Comparison of ENCODE assay signal across 16 cellular contexts in genomic region chr2:237894396-237894979, GRCh38. TPM values are rescaled to one million over a fixed set of nuclear protein-coding genes. Genes with fewer than 3 reads are reported as not detected.
DNase-seq lines count a peak whose midpoint lies in the region; ATAC-seq and TF ChIP-seq lines count a peak whose summit lies in the region.
"Had no signal": no experiment of that assay in that cellular context is flagged by ENCODE, and none has a peak within 500 bp of the region (broad histone marks: within the 10 kb centered on the region; RNA-seq: fewer than 3 reads in every experiment).

No MANE protein-coding gene starts in this region.

- 67% methylated on average over 1 of the region's 15 CpGs; no CpG with 5 or more reads in 1 of the 2 donors for WGBS in gastroesophageal sphincter (ENCODE audit: low coverage in 1 of 2), 2 donors
- 88 to 96% (median 94%) methylated on average over 13 to 15 of the region's 15 CpGs for WGBS in stomach, 5 donors

- H3K9ac ChIP-seq in MM.1S (ENCODE audit: low read length): no peak overlapping the region

- peak overlapping the region; percentile 34 for H3K4me3 ChIP-seq in DOHH2 (ENCODE audit: low read length)
- no peak overlapping the region for H3K4me3 ChIP-seq in gastroesophageal sphincter
- no peak overlapping the region for H3K4me3 ChIP-seq in stomach
- H3K4me3 ChIP-seq in MM.1S (ENCODE audit: low read length): no peak overlapping the region
- H3K4me3 ChIP-seq: HAP-1 had no signal

- DNase-seq in NCI-H510A treated with DMSO at 0.1 percent for 48 hours (lab: John Stamatoyannopoulos, UW): peak; percentile 37
- DNase-seq in stomach: no peak
- DNase-seq in activated T-cell treated with anti-CD3 and anti-CD28 coated beads, Interleukin-2, amount 50 U/mL, for 1 hour: no peak
- DNase-seq in MM.1S: no peak
- DNase-seq: activated CD4-positive, alpha-beta memory T cell treated with anti-CD3 and anti-CD28 coated beads, Interleukin-2, amount 10 ng/mL, durations not matched to agents 7 days and 5 days; BE2C; cerebellar nuclear complex; DMS 273 treated with DMSO at 0.1 percent for 48 hours; natural killer cell; stimulated activated CD4-positive, alpha-beta T cell treated with anti-CD3 and anti-CD28 coated beads, Interleukin-1b, Interleukin-23, amount 100 ng/mL, for 48 hours; WERI-Rb-1 had no signal

- intact Hi-C loops in stomach (cut with DNase I; ENCODE audit: low total_unique reads): no loop called here

- H3K79me2 ChIP-seq in DOHH2 (ENCODE audit: control insufficient read depth, low read length): peaks cover 74% of the 10 kb centered on the region
- H3K79me2 ChIP-seq in MM.1S (ENCODE audit: low read length): no peaks in the 10 kb centered on the region

- ATAC-seq in gastroesophageal sphincter: no peak
- ATAC-seq in GM18907 (IDR thresholded peaks at IDR 0.05; ENCODE audit: unreplicated experiment): no peak
- ATAC-seq: natural killer cell had no signal

- H2AFZ ChIP-seq in MM.1S (ENCODE audit: low read length): no peak overlapping the region

- TF ChIP-seq EP300 in gastroesophageal sphincter (IDR thresholded peaks at IDR 0.05) (no peak), stomach (IDR thresholded peaks at IDR 0.05) (no peak)

- H3F3A ChIP-seq in DOHH2 (ENCODE audit: control insufficient read depth, insufficient read depth) (peaks cover 35% of the 10 kb centered on the region), MM.1S (ENCODE audit: insufficient read depth, low read length) (no peaks in the 10 kb centered on the region)

- TF ChIP-seq CTCF in DOHH2 (IDR thresholded peaks at IDR 0.05; ENCODE audit: low read depth, low read length, poor library complexity, severe bottlenecking) (no peak), gastroesophageal sphincter (IDR thresholded peaks at IDR 0.05) (no peak), stomach (IDR thresholded peaks at IDR 0.05) (no peak), MM.1S (IDR thresholded peaks at IDR 0.05; ENCODE audit: low read length) (no peak)

- H3K36me3 ChIP-seq in DOHH2 (ENCODE audit: control insufficient read depth, low read length) (peaks cover 10% of the 10 kb centered on the region; the same call in 1 of the 2 replicates), gastroesophageal sphincter (no peaks in the 10 kb centered on the region), stomach (no peaks in the 10 kb centered on the region), MM.1S (replicated peaks; ENCODE audit: insufficient read depth, low read length) (no peaks in the 10 kb centered on the region)
- H3K36me3 ChIP-seq: BE2C, HAP-1, WERI-Rb-1 had no signal

- peak overlapping the region; percentile 48 for H3K4me2 ChIP-seq in DOHH2 (ENCODE audit: low read length)
- no peak overlapping the region for H3K4me2 ChIP-seq in MM.1S (ENCODE audit: low read depth, low read length)

- no peaks in the 10 kb centered on the region for H4K20me1 ChIP-seq in DOHH2 (ENCODE audit: control insufficient read depth, insufficient read depth, low read depth, low read length)
- no peaks in the 10 kb centered on the region for H4K20me1 ChIP-seq in MM.1S (ENCODE audit: insufficient read depth, low read length)

- no peak for TF ChIP-seq POLR2A in gastroesophageal sphincter (IDR thresholded peaks at IDR 0.05)
- no peak for TF ChIP-seq POLR2A in stomach (IDR thresholded peaks at IDR 0.05)

- H3K9me3 ChIP-seq in DOHH2 (ENCODE audit: control insufficient read depth, insufficient read depth, low read length) (no peaks in the 10 kb centered on the region), gastroesophageal sphincter (no peaks in the 10 kb centered on the region), stomach (no peaks in the 10 kb centered on the region), MM.1S (replicated peaks; ENCODE audit: insufficient read depth, low read length) (no peaks in the 10 kb centered on the region)
- H3K9me3 ChIP-seq: BE2C, HAP-1 had no signal

- H3K4me1 ChIP-seq in DOHH2 (ENCODE audit: control insufficient read depth, low read length) (peaks cover 91% of the 10 kb centered on the region), gastroesophageal sphincter (peaks cover 0 to 86% (median 16%) of the 10 kb centered on the region in 3 donors), stomach (peaks cover 14 to 70% (median 44%) of the 10 kb centered on the region in 4 donors), MM.1S (ENCODE audit: low read length) (no peaks in the 10 kb centered on the region)

- H3K27ac ChIP-seq in DOHH2 (ENCODE audit: low read depth, low read length) (peak overlapping the region; percentile 84), gastroesophageal sphincter (peak overlapping the region; percentile 87 to 98 (median 96)), stomach (peak overlapping the region in 3 of 5 donors; percentile 72 to 94 (median 82)), MM.1S (ENCODE audit: low read length) (no peak overlapping the region)
- H3K27ac ChIP-seq: WERI-Rb-1 had no signal

- H3K27me3 ChIP-seq in DOHH2 (ENCODE audit: control insufficient read depth, low read length) (no peaks in the 10 kb centered on the region), gastroesophageal sphincter (no peaks in the 10 kb centered on the region), stomach (no peaks in the 10 kb centered on the region), MM.1S (replicated peaks; ENCODE audit: insufficient read depth, low read length) (no peaks in the 10 kb centered on the region)
- H3K27me3 ChIP-seq: BE2C had no signal

- H3K9me2 ChIP-seq in DOHH2 (replicated peaks; ENCODE audit: control insufficient read depth, low read length) (no peaks in the 10 kb centered on the region), MM.1S (replicated peaks; ENCODE audit: insufficient read depth, low read length) (no peaks in the 10 kb centered on the region)

RNA-seq across cellular contexts. Expression of gene RAMP1, which starts 35.1 kb away (rescaled TPM):
- total RNA-seq in gastroesophageal sphincter (100 to 1,000 TPM; 213 to 355 (median 286) TPM), stomach (100 to 1,000 TPM in 1 of 5 donors, 10 to 100 TPM in 3, under 1 TPM in 1; 0.87 to 113 (median 31.4) TPM)
- polyA plus RNA-seq in stomach: 100 to 1,000 TPM in 1 of 3 donors, 10 to 100 TPM in 2; 14.1 to 101 (median 32.3) TPM
- total RNA-seq: HT1080 had no signal
